ENCODE assay signal across 14 cellular contexts in genomic region chr14:105247026-105247425, GRCh38. TPM values are rescaled to one million over a fixed set of nuclear protein-coding genes. Genes with fewer than 3 reads are reported as not detected.
A peak's percentile ranks its signal among the peaks of the same experiment; 100 is the strongest.
DNase-seq lines count a peak whose midpoint lies in the region; ATAC-seq and TF ChIP-seq lines count a peak whose summit lies in the region.
"Had no signal": no experiment of that assay in that cellular context is flagged by ENCODE, and none has a peak within 500 bp of the region (broad histone marks: within the 10 kb centered on the region; RNA-seq: fewer than 3 reads in every experiment).

No MANE protein-coding gene starts in this region.

- H3K36me3 Mint-ChIP-seq in activated CD4-positive, alpha-beta T cell treated with anti-CD3 and anti-CD28 coated beads, Interleukin-2, amount 10 ng/mL, durations not matched to agents 24 days and 14 days (ENCODE audit: low read depth) = peaks cover 37% of the 10 kb centered on the region
- H3K36me3 Mint-ChIP-seq in activated naive CD8-positive, alpha-beta T cell treated with anti-CD3 and anti-CD28 coated beads for 36 hours = peaks cover 9% of the 10 kb centered on the region
- H3K36me3 Mint-ChIP-seq in neural crest cell (ENCODE audit: low read depth) = peaks cover 10% of the 10 kb centered on the region

- no peaks in the 10 kb centered on the region for H3K27me3 ChIP-seq in HCT116 (ENCODE audit: insufficient read depth, low read length)
- H3K27me3 ChIP-seq: Peyer's patch, testis had no signal

- H3K36me3 ChIP-seq in HCT116 (ENCODE audit: control insufficient read depth in 1 of 2, insufficient read depth in 2 of 2, low read length in 2 of 2) = peaks cover 2 to 10% of the 10 kb centered on the region in 2 experiments; a peak in 3 of 4 replicates

- no peak overlapping the region for H3K4me3 ChIP-seq in HCT116 (replicated peaks in 1 of 2; ENCODE audit: low read depth in 1 of 2, low read length in 2 of 2)

- peak overlapping the region; percentile 93; the same call in 1 of the 2 replicates for H3K27ac ChIP-seq in HCT116 (ENCODE audit: low read depth, low read length)

- no peaks in the 10 kb centered on the region for H3K27me3 Mint-ChIP-seq in activated CD4-positive, alpha-beta T cell treated with anti-CD3 and anti-CD28 coated beads, Interleukin-2, amount 10 ng/mL, durations not matched to agents 24 days and 14 days
- no peaks in the 10 kb centered on the region for H3K27me3 Mint-ChIP-seq in activated naive CD8-positive, alpha-beta T cell treated with anti-CD3 and anti-CD28 coated beads for 36 hours
- H3K27me3 Mint-ChIP-seq in neural crest cell (ENCODE audit: low read depth) = no peaks in the 10 kb centered on the region

- H3K79me2 ChIP-seq in HCT116 (ENCODE audit: insufficient read depth, low read length) = peaks cover 76% of the 10 kb centered on the region

- POLR2A ChIA-PET in HCT116 (lab: Charles Lee) = no interaction called here

- no peak for TF ChIP-seq CTCF in HCT116 (IDR thresholded peaks at IDR 0.05 in 2 of 3, conservative IDR thresholded peaks at IDR 0.05 in 1 of 3; ENCODE audit: borderline replicate concordance in 1 of 3, insufficient read depth in 1 of 3, low read depth in 2 of 3, low read length in 2 of 3)
- TF ChIP-seq CTCF in neural crest cell (conservative IDR thresholded peaks at IDR 0.05) = no peak

- RAD21 ChIA-PET in HCT116 (lab: Charles Lee; ENCODE audit: low non-redundant PET in 1 of 2, low total read pairs in 2 of 2, uncharacterized antibody in 2 of 2, unreplicated experiment in 2 of 2) = no interaction called here

- H3K4me3 Mint-ChIP-seq in activated CD4-positive, alpha-beta T cell treated with anti-CD3 and anti-CD28 coated beads, Interleukin-2, amount 10 ng/mL, durations not matched to agents 24 days and 14 days = peak overlapping the region; percentile 81
- peak overlapping the region; percentile 76 for H3K4me3 Mint-ChIP-seq in activated naive CD8-positive, alpha-beta T cell treated with anti-CD3 and anti-CD28 coated beads for 36 hours
- H3K4me3 Mint-ChIP-seq in neural crest cell = peak overlapping the region; percentile 85

- ATAC-seq in HCT116 (no peak), left colon (no peak)

- no peak for DNase-seq in activated CD4-positive, alpha-beta T cell treated with anti-CD3 and anti-CD28 coated beads, Interleukin-2, amount 10 ng/mL, durations not matched to agents 24 days and 14 days
- no peak for DNase-seq in activated CD4-positive, alpha-beta T cell treated with anti-CD3 and anti-CD28 coated beads for 48 hours
- DNase-seq in HCT116 (ENCODE audit: low read depth, low spot score) = no peak
- no peak for DNase-seq in activated naive CD8-positive, alpha-beta T cell treated with anti-CD3 and anti-CD28 coated beads for 36 hours
- DNase-seq in neural crest cell (ENCODE audit: low read depth, low spot score) = no peak
- no peak for DNase-seq in germinal center (ENCODE audit: low spot score)
- no peak for DNase-seq in midbrain (lab: John Stamatoyannopoulos, UW)
- DNase-seq in left colon = no peak
- DNase-seq: ACHN; activated T-cell treated with anti-CD3 and anti-CD28 coated beads, Interleukin-2, amount 50 U/mL, for 48 hours; hippocampal formation; NCI-H2081; Peyer's patch; testis had no signal

- TF ChIP-seq RAD21 in HCT116 (IDR thresholded peaks at IDR 0.05; ENCODE audit: low read depth) = no peak

- H3K9me3 Mint-ChIP-seq in activated CD4-positive, alpha-beta T cell treated with anti-CD3 and anti-CD28 coated beads, Interleukin-2, amount 10 ng/mL, durations not matched to agents 24 days and 14 days = no peaks in the 10 kb centered on the region
- no peaks in the 10 kb centered on the region for H3K9me3 Mint-ChIP-seq in activated naive CD8-positive, alpha-beta T cell treated with anti-CD3 and anti-CD28 coated beads for 36 hours
- H3K9me3 Mint-ChIP-seq in neural crest cell = no peaks in the 10 kb centered on the region

- TF ChIP-seq POLR2A in HCT116 (IDR thresholded peaks at IDR 0.05; ENCODE audit: borderline replicate concordance, extremely low read depth, insufficient read depth, insufficient read length) = no peak

- TSS peak; percentile 37 for BruUV-seq in HCT116 (replicated peaks; lab: Mats Ljungman, UMichigan)

- no peak overlapping the region for H2AFZ ChIP-seq in HCT116 (ENCODE audit: low read depth, low read length, poor library complexity, severe bottlenecking)

- no peaks in the 10 kb centered on the region for H3K9me3 ChIP-seq in HCT116 (ENCODE audit: control insufficient read depth in 1 of 2, insufficient read depth in 1 of 2, low read depth in 1 of 2, low read length in 2 of 2)
- H3K9me3 ChIP-seq: Peyer's patch, testis had no signal

- CTCF ChIA-PET in HCT116 (lab: Charles Lee) = no interaction called here

- no peaks in the 10 kb centered on the region for H3K9me2 ChIP-seq in HCT116 (ENCODE audit: insufficient read depth)

- no peak overlapping the region for H3K4me2 ChIP-seq in HCT116 (ENCODE audit: low read length)

- H3K9ac ChIP-seq in HCT116 (ENCODE audit: low read length) = no peak overlapping the region

- no peak overlapping the region for H3K27ac Mint-ChIP-seq in activated CD4-positive, alpha-beta T cell treated with anti-CD3 and anti-CD28 coated beads, Interleukin-2, amount 10 ng/mL, durations not matched to agents 24 days and 14 days
- H3K27ac Mint-ChIP-seq in activated naive CD8-positive, alpha-beta T cell treated with anti-CD3 and anti-CD28 coated beads for 36 hours = no peak overlapping the region
- no peak overlapping the region for H3K27ac Mint-ChIP-seq in neural crest cell (ENCODE audit: unreplicated experiment)

- H4K20me1 ChIP-seq in HCT116 (ENCODE audit: insufficient read depth) = no peaks in the 10 kb centered on the region

- peaks cover 8 to 17% of the 10 kb centered on the region in 2 experiments; a peak in 3 of 4 replicates for H3K4me1 ChIP-seq in HCT116 (ENCODE audit: control insufficient read depth in 1 of 2, insufficient read depth in 2 of 2, low read length in 2 of 2)

- H3K4me1 Mint-ChIP-seq in activated CD4-positive, alpha-beta T cell treated with anti-CD3 and anti-CD28 coated beads, Interleukin-2, amount 10 ng/mL, durations not matched to agents 24 days and 14 days = peaks cover 16% of the 10 kb centered on the region
- H3K4me1 Mint-ChIP-seq in activated naive CD8-positive, alpha-beta T cell treated with anti-CD3 and anti-CD28 coated beads for 36 hours = peaks cover 31% of the 10 kb centered on the region
- H3K4me1 Mint-ChIP-seq in neural crest cell = peaks cover 25% of the 10 kb centered on the region

- intact Hi-C loops in activated CD4-positive, alpha-beta T cell treated with anti-CD3 and anti-CD28 coated beads, Interleukin-2, amount 10 ng/mL, durations not matched to agents 24 days and 14 days (cut with micrococcal nuclease) = no loop called here
- intact Hi-C loops in HCT116 (cut with micrococcal nuclease) (no loop called here), left colon (cut with DNase I, micrococcal nuclease) (no loop called here)

TF ChIP-seq in HCT116, 20 proteins besides CTCF, POLR2A, EP300 and RAD21:
- TF ChIP-seq SRF (IDR thresholded peaks at IDR 0.05; ENCODE audit: low read depth) (no peak), EZH2 (IDR thresholded peaks at IDR 0.05) (no peak), ZNF274 (IDR thresholded peaks at IDR 0.05; ENCODE audit: low read depth, low read length) (no peak), CEBPB (IDR thresholded peaks at IDR 0.05; ENCODE audit: low read depth) (no peak), SIN3A (IDR thresholded peaks at IDR 0.05; ENCODE audit: low read depth) (no peak), JUND (IDR thresholded peaks at IDR 0.05) (no peak), ZFX (IDR thresholded peaks at IDR 0.05) (no peak)

RNA-seq across cellular contexts. Expression of gene BTBD6, which starts 1.3 kb away (rescaled TPM):
- 39.8 and 40.1 TPM in 2 replicates for total RNA-seq in activated CD4-positive, alpha-beta T cell treated with anti-CD3 and anti-CD28 coated beads, Interleukin-2, amount 10 ng/mL, durations not matched to agents 24 days and 14 days
- 35.9 TPM for total RNA-seq in HCT116 (2021; ENCODE audit: unreplicated experiment)
- polyA plus RNA-seq in HCT116 (2012) = 38.8 TPM in 2 replicates
- 10 to 100 TPM; 33.9 to 35.2 TPM for total RNA-seq in activated naive CD8-positive, alpha-beta T cell treated with anti-CD3 and anti-CD28 coated beads for 36 hours
- total RNA-seq in neural crest cell = 33.6 and 36.6 TPM in 2 replicates
- total RNA-seq in left colon = 10 to 100 TPM; 52.5 to 53.6 TPM

RNA-seq across cellular contexts. Expression of gene BRF1, which starts 53.8 kb away (rescaled TPM):
- 42.4 and 46.6 TPM in 2 replicates for total RNA-seq in activated CD4-positive, alpha-beta T cell treated with anti-CD3 and anti-CD28 coated beads, Interleukin-2, amount 10 ng/mL, durations not matched to agents 24 days and 14 days
- total RNA-seq in HCT116 (2021; ENCODE audit: unreplicated experiment) = 41.2 TPM
- polyA plus RNA-seq in HCT116 (2012) = 17.4 and 17.7 TPM in 2 replicates
- total RNA-seq in activated naive CD8-positive, alpha-beta T cell treated with anti-CD3 and anti-CD28 coated beads for 36 hours = 10 to 100 TPM; 21.9 to 22.8 TPM
- 50.0 and 51.1 TPM in 2 replicates for total RNA-seq in neural crest cell
- total RNA-seq in left colon = 10 to 100 TPM; 29.9 to 35.1 TPM
